Comparison of ENCODE assay signal across 10 cellular contexts in the genomic region with DNA sequence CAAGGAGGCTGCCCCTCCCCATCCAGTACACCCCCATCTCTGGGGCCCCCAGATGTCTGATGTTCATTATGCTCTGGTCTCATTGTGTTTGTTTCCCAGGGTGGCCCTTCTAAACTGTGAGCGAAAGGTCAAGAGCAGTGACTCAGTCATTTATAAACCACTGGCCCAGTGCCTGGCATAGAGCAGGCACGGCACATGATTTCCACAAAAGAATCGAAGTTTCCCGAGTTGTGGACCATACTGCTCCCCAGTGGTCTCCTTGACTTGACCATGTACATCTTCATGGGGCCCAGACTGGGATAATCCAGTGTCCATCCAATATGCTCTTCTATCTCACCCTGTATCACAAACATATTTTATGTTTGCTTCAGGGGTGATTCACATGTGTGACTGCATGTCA.
DNase-seq lines count a peak whose midpoint lies in the region; ATAC-seq and TF ChIP-seq lines count a peak whose summit lies in the region.
"Had no signal": no experiment of that assay in that cellular context is flagged by ENCODE, and none has a peak within 500 bp of the region (broad histone marks: within the 10 kb centered on the region; RNA-seq: fewer than 3 reads in every experiment).

No MANE protein-coding gene starts in this region.

- peaks cover 4% of the 10 kb centered on the region; the same call in 1 of the 2 replicates for H3K27me3 Mint-ChIP-seq in HFFc6 (ENCODE audit: insufficient read depth)

- H3K36me3 Mint-ChIP-seq in HFFc6 (ENCODE audit: low read depth), result peaks cover 11% of the 10 kb centered on the region

- peak; percentile 55 for TF ChIP-seq CTCF in HFFc6 (IDR thresholded peaks at IDR 0.05)

- intact Hi-C loops in left ventricle myocardium superior (cut with micrococcal nuclease), result no loop called here

- peaks cover 57% of the 10 kb centered on the region for H3K4me1 Mint-ChIP-seq in HFFc6 (ENCODE audit: low read depth)

- H3K27ac Mint-ChIP-seq in HFFc6, result peak overlapping the region; percentile 91

- H3K4me3 Mint-ChIP-seq in HFFc6, result peak overlapping the region; percentile 58

- peak; percentile 69 for DNase-seq in ACHN
- DNase-seq in HFFc6, result peak; percentile 38
- DNase-seq in amniotic stem cell (lab: John Stamatoyannopoulos, UW), result peak; percentile 5
- DNase-seq in left ventricle myocardium superior, result no peak
- no peak for DNase-seq in activated CD8-positive, alpha-beta memory T cell treated with anti-CD3 and anti-CD28 coated beads, Interleukin-2, amount 50 U/mL, for 4 hours
- no peak for DNase-seq in activated CD4-positive, alpha-beta T cell treated with anti-CD3 and anti-CD28 coated beads, Interleukin-2, amount 50 U/mL, for 48 hours
- DNase-seq: NCI-H1694 treated with DMSO at 0.1 percent for 48 hours, T-helper 1 cell had no signal

- peaks cover 5% of the 10 kb centered on the region; the same call in 1 of the 2 replicates for H3K9me3 Mint-ChIP-seq in HFFc6

- in situ Hi-C loops in ACHN (cut with HindIII; ENCODE audit: low pct_ligation_motif_present, low pct_unique_long_range_greater_than_20kb, low sequenced_read_pairs), result no loop called here

- peak; percentile 27 for ATAC-seq in left ventricle myocardium superior
- no peak for ATAC-seq in HG03342 (IDR thresholded peaks at IDR 0.05; ENCODE audit: unreplicated experiment)
- no peak for ATAC-seq in GM19463 (IDR thresholded peaks at IDR 0.05; ENCODE audit: unreplicated experiment)

Comparison
In these comparisons a context has a peak if more than half of its experiments do, and no peak if none do; other contexts are left out.
1. DNase-seq: peak in ACHN (single experiment), HFFc6 (single experiment) and amniotic stem cell (single experiment); none in left ventricle myocardium superior (single experiment), activated CD8-positive, alpha-beta memory T cell treated with anti-CD3 and anti-CD28 coated beads, Interleukin-2, amount 50 U/mL, for 4 hours (single experiment) and activated CD4-positive, alpha-beta T cell treated with anti-CD3 and anti-CD28 coated beads, Interleukin-2, amount 50 U/mL, for 48 hours (0 of 2).